Comparison of ENCODE assay signal across 2 cellular contexts in the genomic region with DNA sequence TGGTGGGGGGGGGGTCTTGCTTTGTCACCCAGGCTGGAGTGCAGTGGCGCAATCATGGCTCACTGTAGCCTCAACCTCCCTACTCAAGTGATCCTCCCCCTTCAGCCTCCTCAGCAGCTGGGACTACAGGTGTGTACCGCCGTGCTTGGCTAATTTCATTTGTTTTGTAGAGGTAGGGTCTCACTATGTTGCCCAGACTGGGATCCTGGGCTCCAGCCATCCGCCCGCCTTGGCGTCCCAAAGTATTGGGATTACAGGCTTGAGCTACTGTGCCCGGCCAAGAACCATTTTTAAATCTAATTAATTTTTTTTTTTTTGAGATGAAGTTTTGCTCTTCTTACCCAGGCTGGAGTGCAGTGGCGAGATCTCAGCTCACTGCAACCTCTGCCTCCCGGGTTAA.
TF ChIP-seq lines count a peak whose summit lies in the region.

No MANE protein-coding gene starts in this region.

TF ChIP-seq in WTC11, 78 proteins besides CTCF, POLR2A, EP300 and RAD21:
- TF ChIP-seq ZNF121 (CRISPR knock-in tag; IDR thresholded peaks at IDR 0.05) (peak; percentile 82; the same call in 1 of the 2 replicates), MXD4 (CRISPR knock-in tag; IDR thresholded peaks at IDR 0.05; ENCODE audit: borderline replicate concordance) (no peak)

TF ChIP-seq in K562, 482 proteins besides CTCF, POLR2A, EP300 and RAD21:
- TF ChIP-seq ZNF121 (CRISPR knock-in tag; conservative IDR thresholded peaks at IDR 0.05) (peak; percentile 86), CEBPB (tag; IDR thresholded peaks at IDR 0.05) (no peak)
